In the genomic region with DNA sequence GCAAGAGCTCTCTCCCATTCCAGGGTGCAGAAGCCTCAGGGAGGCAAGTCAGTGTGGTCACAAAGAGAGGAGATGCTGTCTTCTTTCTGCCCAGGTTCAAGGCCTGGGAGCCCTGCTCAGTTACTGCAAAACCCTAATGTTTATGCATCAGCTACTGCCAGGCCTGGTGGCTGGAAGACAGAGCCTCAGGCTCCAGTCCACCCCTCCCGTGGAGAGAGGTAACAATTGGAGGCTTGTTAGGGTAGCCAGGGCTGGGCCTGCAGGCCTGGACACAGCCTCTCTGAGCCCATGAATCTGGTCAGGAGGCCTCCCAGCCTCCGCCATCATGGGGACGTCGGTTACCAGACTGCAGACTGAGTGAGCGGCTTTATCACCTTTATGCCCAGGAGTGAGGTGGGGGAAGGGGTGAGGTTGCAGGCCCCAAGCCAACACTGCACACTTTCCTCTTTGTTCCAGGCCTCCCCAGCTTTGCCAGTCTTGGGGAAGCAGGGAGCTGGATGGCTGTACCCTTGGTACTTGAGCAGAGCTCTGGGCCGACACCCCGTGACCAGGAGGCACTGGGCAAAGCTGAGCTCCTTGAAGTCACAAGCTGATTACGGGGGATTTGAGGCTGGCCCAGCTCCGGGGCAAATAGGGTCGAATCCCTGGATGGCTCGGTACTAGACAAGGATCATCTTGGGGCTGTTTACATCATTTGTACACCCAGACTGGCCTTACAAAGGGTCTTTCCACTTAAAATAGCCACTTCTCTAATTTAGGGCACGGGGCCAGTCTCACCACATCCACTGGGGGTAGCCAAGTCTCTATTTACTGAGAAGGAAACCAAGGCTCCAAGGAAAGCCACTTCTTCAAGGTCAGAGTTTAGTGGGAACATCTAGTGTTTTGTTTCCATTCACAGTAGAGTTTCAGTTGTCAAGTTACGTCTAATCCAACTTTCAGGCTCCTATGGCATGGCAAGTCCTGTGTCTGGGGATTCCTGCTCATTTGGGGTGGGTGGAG, we compare ENCODE assay signal across 11 cellular contexts. TPM values are rescaled to one million over a fixed set of nuclear protein-coding genes. Genes with fewer than 3 reads are reported as not detected.
DNase-seq lines count a peak whose midpoint lies in the region; ATAC-seq and TF ChIP-seq lines count a peak whose summit lies in the region.
"Had no signal": no experiment of that assay in that cellular context is flagged by ENCODE, and none has a peak within 500 bp of the region (broad histone marks: within the 10 kb centered on the region; RNA-seq: fewer than 3 reads in every experiment).

No MANE protein-coding gene starts in this region.

- peak overlapping the region; percentile 30 for H3K27ac ChIP-seq in CD8-positive, alpha-beta T cell (ENCODE audit: low read depth, low read length)

- peaks cover 83% of the 10 kb centered on the region for H3K4me1 ChIP-seq in CD8-positive, alpha-beta T cell (ENCODE audit: insufficient read depth, low read length)

- POLR2A ChIA-PET in CD8-positive, alpha-beta T cell (lab: Charles Lee) = interaction anchor here (0.7 to 2.8 kb wide), 7 partner anchors 10 to 120 kb away, joined by 3 to 16 read pairs (median 6); no protein-coding TSS in a partner anchor
- POLR2A ChIA-PET in HEK293T (lab: Yijun Ruan, JAX) = interaction anchor here (1.0 to 1.3 kb wide), 2 partner anchors 9 to 29 kb away, joined by 3 read pairs; no protein-coding TSS in a partner anchor

- H3K9me3 ChIP-seq in CD8-positive, alpha-beta T cell (ENCODE audit: low read length) = no peaks in the 10 kb centered on the region

- peak overlapping the region; percentile 76 for H3K27ac Mint-ChIP-seq in CD8-positive, alpha-beta T cell
- peak overlapping the region in 4 of 5 experiments; percentile 17 to 90 (median 76) for H3K27ac Mint-ChIP-seq in brain
- H3K27ac Mint-ChIP-seq in natural killer cell treated with Interleukin-12 subunit alpha and Interleukin-12 subunit beta and Interleukin-15 and Interleukin-18, amount 100 ng/mL, for 72 hours = no peak overlapping the region

- H3K27me3 ChIP-seq in CD8-positive, alpha-beta T cell (ENCODE audit: insufficient read depth, low read length) = no peaks in the 10 kb centered on the region

- no peak for TF ChIP-seq CTCF in CD8-positive, alpha-beta T cell (IDR thresholded peaks at IDR 0.05)
- TF ChIP-seq CTCF in brain (conservative IDR thresholded peaks at IDR 0.05) = no peak

- H3K4me3 ChIP-seq in CD8-positive, alpha-beta T cell (ENCODE audit: low read depth, low read length) = peak overlapping the region; percentile 33

- H3K4me3 Mint-ChIP-seq in CD8-positive, alpha-beta T cell = peak overlapping the region; percentile 50
- peak overlapping the region in 4 of 5 experiments; percentile 28 to 97 (median 86) for H3K4me3 Mint-ChIP-seq in brain
- H3K4me3 Mint-ChIP-seq in natural killer cell treated with Interleukin-12 subunit alpha and Interleukin-12 subunit beta and Interleukin-15 and Interleukin-18, amount 100 ng/mL, for 72 hours = peak overlapping the region; percentile 89

- H3K4me1 Mint-ChIP-seq in CD8-positive, alpha-beta T cell (ENCODE audit: low read depth) = peaks cover 79% of the 10 kb centered on the region
- H3K4me1 Mint-ChIP-seq in brain = peaks cover 87% of the 10 kb centered on the region
- peaks cover 61 to 69% of the 10 kb centered on the region in 2 donors for H3K4me1 Mint-ChIP-seq in natural killer cell treated with Interleukin-12 subunit alpha and Interleukin-12 subunit beta and Interleukin-15 and Interleukin-18, amount 100 ng/mL, for 72 hours (ENCODE audit: low read depth in 2 of 2)

- H3K36me3 Mint-ChIP-seq in CD8-positive, alpha-beta T cell = peaks cover 37% of the 10 kb centered on the region
- peaks cover 72% of the 10 kb centered on the region for H3K36me3 Mint-ChIP-seq in brain
- H3K36me3 Mint-ChIP-seq in natural killer cell treated with Interleukin-12 subunit alpha and Interleukin-12 subunit beta and Interleukin-15 and Interleukin-18, amount 100 ng/mL, for 72 hours = no peaks in the 10 kb centered on the region

- intact Hi-C loops in CD8-positive, alpha-beta T cell (cut with DNase I, micrococcal nuclease) = loop anchor here (10.0 kb wide), 5 partner anchors 109 to 1851 kb away; a partner anchor contains a TSS
- intact Hi-C loops in posterior vena cava (cut with DNase I) = no loop called here

- H3K36me3 ChIP-seq in CD8-positive, alpha-beta T cell (ENCODE audit: insufficient read depth, low read length) = no peaks in the 10 kb centered on the region

- CTCF ChIA-PET in CD8-positive, alpha-beta T cell (lab: Charles Lee) = interaction anchor here (0.9 to 2.4 kb wide), 7 partner anchors 22 to 120 kb away, joined by 3 to 16 read pairs (median 9); no protein-coding TSS in a partner anchor
- CTCF ChIA-PET in HEK293T (lab: Yijun Ruan, JAX) = interaction anchor here (0.9 kb wide), 1 partner anchor 30 kb away, joined by 3 read pairs; no protein-coding TSS in a partner anchor

- no peak for DNase-seq in CD8-positive, alpha-beta T cell
- peak; percentile 52 for DNase-seq in M059J (ENCODE audit: low read depth)
- no peak for DNase-seq in natural killer cell treated with Interleukin-12 subunit alpha and Interleukin-12 subunit beta and Interleukin-15 and Interleukin-18, amount 100 ng/mL, for 72 hours (ENCODE audit: low spot score)
- no peak for DNase-seq in posterior vena cava (ENCODE audit: low spot score)
- DNase-seq in HEK293T (ENCODE audit: extremely low spot score) = no peak
- DNase-seq in activated CD4-positive, alpha-beta T cell treated with anti-CD3 and anti-CD28 coated beads for 48 hours = no peak
- DNase-seq: activated CD4-positive, alpha-beta T cell treated with anti-CD3 and anti-CD28 coated beads, Interleukin-2, amount 50 U/mL, for 48 hours; H7; NCI-H1417 treated with DMSO at 0.1 percent for 48 hours had no signal

- H3K27me3 Mint-ChIP-seq in CD8-positive, alpha-beta T cell (ENCODE audit: low read depth) = no peaks in the 10 kb centered on the region
- peaks cover 6% of the 10 kb centered on the region for H3K27me3 Mint-ChIP-seq in brain
- no peaks in the 10 kb centered on the region for H3K27me3 Mint-ChIP-seq in natural killer cell treated with Interleukin-12 subunit alpha and Interleukin-12 subunit beta and Interleukin-15 and Interleukin-18, amount 100 ng/mL, for 72 hours

- ATAC-seq in CD8-positive, alpha-beta T cell = no peak
- no peak for ATAC-seq in natural killer cell treated with Interleukin-12 subunit alpha and Interleukin-12 subunit beta and Interleukin-15 and Interleukin-18, amount 100 ng/mL, for 72 hours
- no peak for ATAC-seq in HG02623 (IDR thresholded peaks at IDR 0.05; ENCODE audit: unreplicated experiment)

- no peaks in the 10 kb centered on the region for H3K9me3 Mint-ChIP-seq in CD8-positive, alpha-beta T cell
- H3K9me3 Mint-ChIP-seq in brain = peaks cover 0 to 2% (median 0%) of the 10 kb centered on the region in 5 experiments
- no peaks in the 10 kb centered on the region for H3K9me3 Mint-ChIP-seq in natural killer cell treated with Interleukin-12 subunit alpha and Interleukin-12 subunit beta and Interleukin-15 and Interleukin-18, amount 100 ng/mL, for 72 hours

TF ChIP-seq in HEK293T, 16 proteins besides CTCF, POLR2A, EP300 and RAD21:
- TF ChIP-seq L3MBTL2 (conservative IDR thresholded peaks at IDR 0.05) = no peak
- TF ChIP-seq NFRKB (IDR thresholded peaks at IDR 0.05) = no peak
- TF ChIP-seq SP1 (IDR thresholded peaks at IDR 0.05) = no peak
- TF ChIP-seq ARNT (IDR thresholded peaks at IDR 0.05) = no peak
- no peak for TF ChIP-seq TARDBP (IDR thresholded peaks at IDR 0.05)
- no peak for TF ChIP-seq FOXA1 (IDR thresholded peaks at IDR 0.05)
- no peak for TF ChIP-seq HDGF (IDR thresholded peaks at IDR 0.05; ENCODE audit: borderline replicate concordance)
- no peak for TF ChIP-seq SUZ12 (IDR thresholded peaks at IDR 0.05)
- TF ChIP-seq ZNF384 (IDR thresholded peaks at IDR 0.05) = no peak
- no peak for TF ChIP-seq CTBP1 (IDR thresholded peaks at IDR 0.05; ENCODE audit: borderline replicate concordance)
- no peak for TF ChIP-seq FOXK2 (IDR thresholded peaks at IDR 0.05)
- TF ChIP-seq, protein P1, sequence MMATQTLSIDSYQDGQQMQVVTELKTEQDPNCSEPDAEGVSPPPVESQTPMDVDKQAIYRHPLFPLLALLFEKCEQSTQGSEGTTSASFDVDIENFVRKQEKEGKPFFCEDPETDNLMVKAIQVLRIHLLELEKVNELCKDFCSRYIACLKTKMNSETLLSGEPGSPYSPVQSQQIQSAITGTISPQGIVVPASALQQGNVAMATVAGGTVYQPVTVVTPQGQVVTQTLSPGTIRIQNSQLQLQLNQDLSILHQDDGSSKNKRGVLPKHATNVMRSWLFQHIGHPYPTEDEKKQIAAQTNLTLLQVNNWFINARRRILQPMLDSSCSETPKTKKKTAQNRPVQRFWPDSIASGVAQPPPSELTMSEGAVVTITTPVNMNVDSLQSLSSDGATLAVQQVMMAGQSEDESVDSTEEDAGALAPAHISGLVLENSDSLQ (IDR thresholded peaks at IDR 0.05) = no peak
- no peak for TF ChIP-seq BHLHE40 (IDR thresholded peaks at IDR 0.05; ENCODE audit: borderline replicate concordance)
- no peak for TF ChIP-seq LEF1 (IDR thresholded peaks at IDR 0.05; ENCODE audit: borderline replicate concordance)
- TF ChIP-seq FOXM1 (IDR thresholded peaks at IDR 0.05; ENCODE audit: borderline replicate concordance) = no peak

RNA-seq across cellular contexts. Expression of a gene that starts 5.2 kb away (rescaled TPM):
- 10 to 100 TPM; 85.0 to 97.2 TPM for total RNA-seq in CD8-positive, alpha-beta T cell
- total RNA-seq in M059J (2014; rRNA removed; shearing (Covaris generic)) = 218 and 274 TPM in 2 replicates
- 127 TPM for polyA plus RNA-seq in brain (ENCODE audit: insufficient read depth, low read depth, low replicate concordance)
- total RNA-seq in natural killer cell treated with Interleukin-12 subunit alpha and Interleukin-12 subunit beta and Interleukin-15 and Interleukin-18, amount 100 ng/mL, for 72 hours = 100 to 1,000 TPM; 105 to 131 TPM
- total RNA-seq in posterior vena cava = 10 to 100 TPM; 13.0 to 17.7 TPM

Comparison
In these comparisons a context has a peak if more than half of its experiments do, and no peak if none do; other contexts are left out.
1. H3K27ac Mint-ChIP-seq: peak in CD8-positive, alpha-beta T cell (single experiment) and brain (4 of 5); none in natural killer cell treated with Interleukin-12 subunit alpha and Interleukin-12 subunit beta and Interleukin-15 and Interleukin-18, amount 100 ng/mL, for 72 hours (0 of 2).
2. RNA of a gene that starts 5.2 kb away (total RNA-seq): 218 to 274 TPM in M059J, 105 to 131 TPM in natural killer cell treated with Interleukin-12 subunit alpha and Interleukin-12 subunit beta and Interleukin-15 and Interleukin-18, amount 100 ng/mL, for 72 hours and 85.0 to 97.2 TPM in CD8-positive, alpha-beta T cell; 13.0 to 17.7 TPM in posterior vena cava; every median in the first group is over 4 times any median in the second.
3. intact Hi-C loops: an anchor here in CD8-positive, alpha-beta T cell (10.0 kb wide); none called in posterior vena cava.
4. Peak in every context shown above with its lines, with median percentiles within 50 percentile points of each other: H3K4me3 Mint-ChIP-seq.